Comparison of ENCODE assay signal across 21 cellular contexts in the genomic region with DNA sequence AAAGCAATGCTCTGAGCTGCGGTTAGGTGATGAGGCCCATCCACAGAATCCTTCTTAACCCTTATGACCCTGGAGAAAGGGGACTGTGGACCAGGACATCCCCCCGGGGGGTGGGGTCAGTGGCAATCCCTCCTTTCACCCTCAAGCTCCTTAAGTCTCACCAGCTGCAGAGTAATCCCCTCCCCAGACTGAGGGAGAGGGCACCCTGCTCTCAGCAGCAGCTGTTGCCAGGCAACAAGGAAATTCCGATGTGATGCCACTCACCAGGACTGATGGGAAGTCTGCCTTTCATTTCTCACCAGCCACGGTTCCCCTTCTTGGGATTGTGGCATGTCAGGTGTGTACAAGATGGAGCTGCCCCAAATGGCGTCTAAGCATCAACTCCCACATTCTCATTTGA.
"Had no signal": no experiment of that assay in that cellular context is flagged by ENCODE, and none has a peak within 500 bp of the region (broad histone marks: within the 10 kb centered on the region; RNA-seq: fewer than 3 reads in every experiment).

No MANE protein-coding gene starts in this region.

- H3K36me3 ChIP-seq: uterus had no signal

- ATAC-seq: activated CD4-positive, CD25-positive, alpha-beta regulatory T cell treated with anti-CD3 and anti-CD28 coated beads, Interleukin-2, amount 50 U/mL, for 24 hours; activated CD8-positive, alpha-beta T cell treated with anti-CD3 and anti-CD28 coated beads, Interleukin-2, amount 10 ng/mL, durations not matched to agents 7 days and 5 days; foreskin keratinocyte; left colon; lower lobe of right lung; psoas muscle had no signal

- H3K27ac ChIP-seq: foreskin keratinocyte, lower lobe of right lung, psoas muscle, sigmoid colon, tibial nerve, uterus had no signal

- H3K9me3 ChIP-seq: lower lobe of right lung, psoas muscle, sigmoid colon, tibial nerve, uterus had no signal

- H3K9me3 Mint-ChIP-seq: activated CD4-positive, alpha-beta T cell treated with anti-CD3 and anti-CD28 coated beads, Interleukin-2, amount 10 ng/mL, durations not matched to agents 7 days and 5 days; activated naive CD4-positive, alpha-beta T cell treated with anti-CD3 and anti-CD28 coated beads, Interleukin-2, amount 10 ng/mL, durations not matched to agents 7 days and 5 days; mesothelial cell of epicardium; nephron progenitor cell had no signal

- H3K27ac Mint-ChIP-seq: activated CD4-positive, alpha-beta T cell treated with anti-CD3 and anti-CD28 coated beads, Interleukin-2, amount 10 ng/mL, durations not matched to agents 7 days and 5 days; activated CD8-positive, alpha-beta T cell treated with anti-CD3 and anti-CD28 coated beads, Interleukin-2, amount 10 ng/mL, durations not matched to agents 7 days and 5 days; activated naive CD4-positive, alpha-beta T cell treated with anti-CD3 and anti-CD28 coated beads, Interleukin-2, amount 10 ng/mL, durations not matched to agents 7 days and 5 days; mesothelial cell of epicardium; nephron progenitor cell; T-helper 1 cell treated with Interleukin-12 subunit alpha and Interleukin-12 subunit beta and Interleukin-4 antibody, amounts not matched to agents 30 μg/mL and 1 μg/mL, for 36 hours had no signal

- H3K4me3 Mint-ChIP-seq: activated CD4-positive, alpha-beta T cell treated with anti-CD3 and anti-CD28 coated beads, Interleukin-2, amount 10 ng/mL, durations not matched to agents 7 days and 5 days; activated CD8-positive, alpha-beta T cell treated with anti-CD3 and anti-CD28 coated beads, Interleukin-2, amount 10 ng/mL, durations not matched to agents 7 days and 5 days; activated naive CD4-positive, alpha-beta T cell treated with anti-CD3 and anti-CD28 coated beads, Interleukin-2, amount 10 ng/mL, durations not matched to agents 7 days and 5 days; mesothelial cell of epicardium; nephron progenitor cell; T-helper 1 cell treated with Interleukin-12 subunit alpha and Interleukin-12 subunit beta and Interleukin-4 antibody, amounts not matched to agents 30 μg/mL and 1 μg/mL, for 36 hours had no signal

- H3K27me3 Mint-ChIP-seq: activated CD4-positive, alpha-beta T cell treated with anti-CD3 and anti-CD28 coated beads, Interleukin-2, amount 10 ng/mL, durations not matched to agents 7 days and 5 days; activated naive CD4-positive, alpha-beta T cell treated with anti-CD3 and anti-CD28 coated beads, Interleukin-2, amount 10 ng/mL, durations not matched to agents 7 days and 5 days had no signal

- H3K27me3 ChIP-seq: dorsolateral prefrontal cortex, foreskin keratinocyte, sigmoid colon, tibial nerve, uterus had no signal

- H3K4me1 ChIP-seq: foreskin keratinocyte, lower lobe of right lung, psoas muscle, sigmoid colon, tibial nerve, uterus had no signal

- H3K36me3 Mint-ChIP-seq: activated naive CD4-positive, alpha-beta T cell treated with anti-CD3 and anti-CD28 coated beads, Interleukin-2, amount 10 ng/mL, durations not matched to agents 7 days and 5 days had no signal

- DNase-seq: activated CD4-positive, alpha-beta T cell treated with anti-CD3 and anti-CD28 coated beads, Interleukin-2, amount 10 ng/mL, durations not matched to agents 7 days and 5 days; activated CD8-positive, alpha-beta memory T cell treated with anti-CD3 and anti-CD28 coated beads, Interleukin-2, amount 50 U/mL, for 4 hours; activated CD8-positive, alpha-beta T cell treated with anti-CD3 and anti-CD28 coated beads, Interleukin-2, amount 10 ng/mL, durations not matched to agents 7 days and 5 days; activated effector memory CD4-positive, alpha-beta T cell treated with Interleukin-2 at 50 U/mL for 16 hours; activated naive CD4-positive, alpha-beta T cell treated with anti-CD3 and anti-CD28 coated beads, Interleukin-2, amount 10 ng/mL, durations not matched to agents 7 days and 5 days; activated T-cell treated with anti-CD3 and anti-CD28 coated beads, Interleukin-2, amount 50 U/mL, for 48 hours; dorsolateral prefrontal cortex; foreskin keratinocyte; hippocampal formation; left colon; lower lobe of right lung; nephron progenitor cell; psoas muscle; sigmoid colon; stimulated activated CD8-positive, alpha-beta memory T cell treated with anti-CD3 and anti-CD28 coated beads, Interleukin-4, amount 100 ng/mL, for 48 hours; stimulated activated naive CD4-positive, alpha-beta T cell; uterus had no signal

- H3K4me3 ChIP-seq: dorsolateral prefrontal cortex, lower lobe of right lung, psoas muscle, sigmoid colon, tibial nerve, uterus had no signal

- H3K4me1 Mint-ChIP-seq: activated CD4-positive, alpha-beta T cell treated with anti-CD3 and anti-CD28 coated beads, Interleukin-2, amount 10 ng/mL, durations not matched to agents 7 days and 5 days; activated naive CD4-positive, alpha-beta T cell treated with anti-CD3 and anti-CD28 coated beads, Interleukin-2, amount 10 ng/mL, durations not matched to agents 7 days and 5 days had no signal
